1 cellular context compared by ENCODE assay signal in the genomic region with DNA sequence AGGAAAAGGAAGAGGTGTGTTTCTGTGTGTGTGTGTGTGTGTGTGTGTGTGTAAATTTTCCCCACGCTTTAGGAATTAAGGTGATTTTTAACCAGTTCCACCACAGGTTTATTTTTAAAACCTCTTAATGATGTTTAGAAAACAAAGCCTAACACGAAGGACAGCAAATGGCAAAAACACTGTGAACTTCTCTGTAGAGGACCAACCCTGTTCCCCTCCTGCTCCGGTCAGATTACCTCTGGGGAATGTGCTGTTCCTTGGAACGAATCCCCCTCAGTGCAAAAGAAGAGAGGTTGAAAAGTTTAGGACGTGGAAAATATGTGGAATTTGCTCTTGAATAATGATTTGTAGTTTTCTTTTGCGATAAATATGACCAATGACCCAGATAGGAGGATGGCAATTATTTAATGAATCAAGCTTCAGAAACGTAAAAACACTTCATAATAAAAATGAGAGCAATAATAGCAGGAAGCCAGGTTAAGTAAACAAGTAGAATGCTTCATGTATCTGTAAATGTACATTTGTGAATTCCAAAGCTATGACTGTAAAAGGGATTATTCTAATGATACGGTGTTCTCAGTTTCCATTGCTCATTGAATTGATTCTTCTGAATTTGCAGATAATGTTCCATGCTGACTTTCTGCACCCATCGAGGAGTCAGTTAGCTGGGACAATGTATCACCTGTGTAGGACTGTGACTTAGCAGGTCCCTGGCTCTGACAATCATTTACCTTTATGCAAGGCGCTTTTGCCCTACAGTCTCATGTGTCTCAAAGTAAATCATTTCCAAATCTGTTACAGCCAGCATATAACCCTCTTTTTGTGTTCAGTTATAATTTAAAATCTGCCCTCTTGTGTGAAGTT.
TF ChIP-seq lines count a peak whose summit lies in the region.

No MANE protein-coding gene starts in this region.

TF ChIP-seq in HCT116, 20 proteins besides CTCF, POLR2A, EP300 and RAD21 (continued from another document):
- TF ChIP-seq, protein P1, sequence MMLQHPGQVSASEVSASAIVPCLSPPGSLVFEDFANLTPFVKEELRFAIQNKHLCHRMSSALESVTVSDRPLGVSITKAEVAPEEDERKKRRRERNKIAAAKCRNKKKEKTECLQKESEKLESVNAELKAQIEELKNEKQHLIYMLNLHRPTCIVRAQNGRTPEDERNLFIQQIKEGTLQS (IDR thresholded peaks at IDR 0.05): no peak
- TF ChIP-seq JUND (IDR thresholded peaks at IDR 0.05) (peak; percentile 35; the same call in 1 of the 2 replicates), FOSL1 (IDR thresholded peaks at IDR 0.05; ENCODE audit: low read depth) (peak; percentile 45; the same call in 1 of the 2 replicates), ZFX (IDR thresholded peaks at IDR 0.05) (no peak), SRF (IDR thresholded peaks at IDR 0.05; ENCODE audit: low read depth) (no peak)
- TF ChIP-seq, protein P2, sequence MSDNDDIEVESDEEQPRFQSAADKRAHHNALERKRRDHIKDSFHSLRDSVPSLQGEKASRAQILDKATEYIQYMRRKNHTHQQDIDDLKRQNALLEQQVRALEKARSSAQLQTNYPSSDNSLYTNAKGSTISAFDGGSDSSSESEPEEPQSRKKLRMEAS (IDR thresholded peaks at IDR 0.05): no peak
TF ChIP-seq in HCT116: peak in this region for 3.
